In genomic region chr7:104883718-104884452, GRCh38 we compare ENCODE assay signal across 8 cellular contexts.
A peak's percentile ranks its signal among the peaks of the same experiment; 100 is the strongest.
DNase-seq lines count a peak whose midpoint lies in the region; TF ChIP-seq lines count a peak whose summit lies in the region.

No MANE protein-coding gene starts in this region.

- H3K27me3 ChIP-seq in HAP-1 (ENCODE audit: low read depth) (no peaks in the 10 kb centered on the region; the same call in 1 of the 2 replicates), MG63 (no peaks in the 10 kb centered on the region), SJSA1 (replicated peaks) (no peaks in the 10 kb centered on the region), ovary (no peaks in the 10 kb centered on the region), tibial artery (no peaks in the 10 kb centered on the region)

- no peak for TF ChIP-seq POLR2A in ovary (IDR thresholded peaks at IDR 0.05)

- H3K36me3 ChIP-seq in HAP-1 (replicated peaks) (no peaks in the 10 kb centered on the region), MG63 (no peaks in the 10 kb centered on the region), SJSA1 (no peaks in the 10 kb centered on the region), ovary (no peaks in the 10 kb centered on the region), tibial artery (no peaks in the 10 kb centered on the region)

- in situ Hi-C loops in HAP-1 (cut with MboI; ENCODE audit: low sequenced_read_pairs): no loop called here

- TF ChIP-seq CTCF in ovary (IDR thresholded peaks at IDR 0.05): peak; percentile 54 to 82 (median 71)
- peak; percentile 87 to 90 for TF ChIP-seq CTCF in tibial artery (IDR thresholded peaks at IDR 0.05)

- WGBS in ovary, 3 donors: 26 to 36% (median 29%) methylated on average over 17 of the region's 17 CpGs

- H3K9me3 ChIP-seq in HAP-1: no peaks in the 10 kb centered on the region; the same call in 1 of the 2 replicates
- H3K9me3 ChIP-seq in MG63: no peaks in the 10 kb centered on the region
- H3K9me3 ChIP-seq in SJSA1 (replicated peaks): no peaks in the 10 kb centered on the region
- H3K9me3 ChIP-seq in ovary: no peaks in the 10 kb centered on the region
- peaks cover 0 to 11% (median 3%) of the 10 kb centered on the region in 3 donors for H3K9me3 ChIP-seq in tibial artery

- H3K4me1 ChIP-seq in HAP-1: peaks cover 11% of the 10 kb centered on the region
- H3K4me1 ChIP-seq in SJSA1 (replicated peaks): peaks cover 4% of the 10 kb centered on the region; the same call in 1 of the 2 replicates
- H3K4me1 ChIP-seq in ovary (ENCODE audit: insufficient read depth): peaks cover 2% of the 10 kb centered on the region
- peaks cover 0 to 18% (median 8%) of the 10 kb centered on the region in 4 donors for H3K4me1 ChIP-seq in tibial artery

- intact Hi-C loops in ovary (cut with DNase I): no loop called here
- intact Hi-C loops in tibial artery (cut with DNase I; ENCODE audit: low total_unique reads): loop anchor here (2.0 kb wide), 1 partner anchor 33 kb away; no protein-coding TSS in a partner anchor

- H3K4me3 ChIP-seq in HAP-1 (no peak overlapping the region), MG63 (no peak overlapping the region), SJSA1 (no peak overlapping the region), ovary (no peak overlapping the region), tibial artery (peak overlapping the region; percentile 1 to 13)

- no peak for TF ChIP-seq EP300 in ovary (IDR thresholded peaks at IDR 0.05)

- H3K27ac ChIP-seq in SJSA1 (no peak overlapping the region), ovary (no peak overlapping the region), tibial artery (peak overlapping the region; percentile 69 to 80)

- DNase-seq in GM03348 (ENCODE audit: low spot score) (peak; percentile 91), HAP-1 (ENCODE audit: low spot score in 2 of 2) (peak; percentile 95 to 96), MG63 (peak; percentile 44), SJSA1 (ENCODE audit: low read depth in 1 of 2, low spot score in 2 of 2) (peak; percentile 62 to 81), glomerular endothelial cell (ENCODE audit: extremely low read depth, low read depth, low spot score) (peak; percentile 66), ovary (peak; percentile 74 to 89 (median 85)), tibial artery (peak; percentile 88 to 91)
- DNase-seq in activated naive CD4-positive, alpha-beta T cell treated with Interleukin-2 at 50 U/mL for 16 hours: peak; percentile 80

Comparison
In these comparisons a context has a peak if more than half of its experiments do, and no peak if none do; other contexts are left out.
1. DNase-seq: peak in every context shown above with its lines; median percentile 96 in HAP-1; 91 in GM03348; 90 in tibial artery; 85 in ovary; 80 in activated naive CD4-positive, alpha-beta T cell treated with Interleukin-2 at 50 U/mL for 16 hours; 72 in SJSA1; 66 in glomerular endothelial cell; 44 in MG63.
2. H3K4me3 ChIP-seq: peak in tibial artery (2 of 2); none in HAP-1 (single experiment), MG63 (single experiment), SJSA1 (single experiment) and ovary (single experiment).
3. H3K27ac ChIP-seq: peak in tibial artery (2 of 2); none in SJSA1 (single experiment) and ovary (0 of 2).